Comparison of ENCODE assay signal across 8 cellular contexts in genomic region chr6:27176096-27176495, GRCh38.
DNase-seq lines count a peak whose midpoint lies in the region; ATAC-seq and TF ChIP-seq lines count a peak whose summit lies in the region.

No MANE protein-coding gene starts in this region.

- peak overlapping the region; percentile 95 for H3K27ac ChIP-seq in 22Rv1

- ATAC-seq in T-cell (replicated peaks in 1 of 4) (peak in 1 of 4 experiments; percentile 14), GM19351 (IDR thresholded peaks at IDR 0.05; ENCODE audit: unreplicated experiment) (no peak), HG03196 (IDR thresholded peaks at IDR 0.05; ENCODE audit: unreplicated experiment) (no peak)

- no peaks in the 10 kb centered on the region for H3K36me3 Mint-ChIP-seq in T-cell

- H3K9me3 Mint-ChIP-seq in T-cell = no peaks in the 10 kb centered on the region

- peaks cover 7 to 22% (median 15%) of the 10 kb centered on the region in 3 donors for H3K4me1 Mint-ChIP-seq in T-cell

- POLR2A ChIA-PET in T-cell (lab: Charles Lee) = interaction anchor here (0.7 to 2.1 kb wide), 9 partner anchors 29 to 1072 kb away, joined by 3 to 12 read pairs (median 3); a partner anchor contains a TSS

- H3K4me3 Mint-ChIP-seq in T-cell = peak overlapping the region; percentile 92 to 96 (median 96)

- CTCF ChIA-PET in T-cell (lab: Charles Lee) = interaction anchor here (0.5 to 2.4 kb wide), 13 partner anchors 10 to 719 kb away, joined by 3 to 18 read pairs (median 4); a partner anchor contains a TSS

- intact Hi-C loops in posterior cingulate gyrus (cut with DNase I) = loop anchor here (2.0 to 10.0 kb wide), 4 partner anchors 13 to 726 kb away; no protein-coding TSS in a partner anchor

- DNase-seq in GM13977 (ENCODE audit: low spot score) = peak; percentile 11
- DNase-seq in T-cell = peak in 3 of 34 experiments; percentile 4 to 10 (median 9)
- DNase-seq in foreskin melanocyte = peak; percentile 73
- no peak for DNase-seq in activated effector memory CD4-positive, alpha-beta T cell treated with Interleukin-2 at 50 U/mL for 16 hours
- no peak for DNase-seq in posterior cingulate gyrus

- H3K27ac Mint-ChIP-seq in T-cell = no peak overlapping the region

- H3K27me3 Mint-ChIP-seq in T-cell = peaks cover 4 to 5% of the 10 kb centered on the region in 2 donors

- in situ Hi-C loops in GM13977 (cut with MboI; ENCODE audit: low pct_unique_long_range_greater_than_20kb, low sequenced_read_pairs, unreplicated experiment) = loop anchor here (10.0 kb wide), 1 partner anchor 339 kb away; no protein-coding TSS in a partner anchor

- TF ChIP-seq CTCF in 22Rv1 (IDR thresholded peaks at IDR 0.05) (no peak), GM13977 (IDR thresholded peaks at IDR 0.05; ENCODE audit: extremely low read depth, insufficient read depth, missing control alignments) (no peak)

Comparison
In these comparisons a context has a peak if more than half of its experiments do, and no peak if none do; other contexts are left out.
1. DNase-seq: peak in GM13977 (single experiment) and foreskin melanocyte (single experiment); none in activated effector memory CD4-positive, alpha-beta T cell treated with Interleukin-2 at 50 U/mL for 16 hours (single experiment) and posterior cingulate gyrus (0 of 10).